ENCODE assay signal across 8 cellular contexts in genomic region chr9:37994639-37995347, GRCh38.
DNase-seq lines count a peak whose midpoint lies in the region; ATAC-seq, FAIRE-seq and TF ChIP-seq lines count a peak whose summit lies in the region.

No MANE protein-coding gene starts in this region.

- peak overlapping the region; percentile 27 for H3K4me2 ChIP-seq in hepatocyte

- H3K9me2 ChIP-seq in hepatocyte (replicated peaks; ENCODE audit: insufficient read depth), result no peaks in the 10 kb centered on the region

- H3K4me1 Mint-ChIP-seq in activated naive CD8-positive, alpha-beta T cell treated with anti-CD3 and anti-CD28 coated beads, Interleukin-2, amount 50 U/mL, for 24 hours, result peaks cover 23% of the 10 kb centered on the region

- FAIRE-seq in D721Med (lab: Jason Lieb, UNC), result no peak

- no peak for TF ChIP-seq CTCF in hepatocyte (IDR thresholded peaks at IDR 0.05; ENCODE audit: poor library complexity)
- TF ChIP-seq CTCF in D721Med (IDR thresholded peaks at IDR 0.05; ENCODE audit: insufficient read depth, missing control alignments), result no peak

- H3K36me3 ChIP-seq in hepatocyte (replicated peaks; ENCODE audit: insufficient read depth, low read depth), result no peaks in the 10 kb centered on the region

- DNase-seq in AML-193 (lab: John Stamatoyannopoulos, UW) (peak; percentile 89 to 94), NCI-H345 (lab: John Stamatoyannopoulos, UW) (peak; percentile 62), hepatocyte (ENCODE audit: low spot score) (peak; percentile 24), D721Med (ENCODE audit: insufficient read length, low spot score) (no peak)
- peak; percentile 59 for DNase-seq in activated naive CD8-positive, alpha-beta T cell treated with anti-CD3 and anti-CD28 coated beads, Interleukin-2, amount 50 U/mL, for 24 hours
- DNase-seq in stimulated activated CD4-positive, alpha-beta T cell treated with anti-CD3 and anti-CD28 coated beads, Interleukin-2, amount 100 ng/mL, for 24 hours, result peak; percentile 30 to 47

- H2AFZ ChIP-seq in hepatocyte, result no peak overlapping the region

- H3K9me3 Mint-ChIP-seq in activated naive CD8-positive, alpha-beta T cell treated with anti-CD3 and anti-CD28 coated beads, Interleukin-2, amount 50 U/mL, for 24 hours, result no peaks in the 10 kb centered on the region

- peak; percentile 56 for ATAC-seq in GM18858 (IDR thresholded peaks at IDR 0.05; ENCODE audit: unreplicated experiment)
- peak; percentile 67 for ATAC-seq in HG03066 (IDR thresholded peaks at IDR 0.05; ENCODE audit: low read depth, unreplicated experiment)
- peak; percentile 86 for ATAC-seq in activated naive CD8-positive, alpha-beta T cell treated with anti-CD3 and anti-CD28 coated beads, Interleukin-2, amount 50 U/mL, for 24 hours

- no peaks in the 10 kb centered on the region for H3K27me3 ChIP-seq in hepatocyte

- no peaks in the 10 kb centered on the region for H3K36me3 Mint-ChIP-seq in activated naive CD8-positive, alpha-beta T cell treated with anti-CD3 and anti-CD28 coated beads, Interleukin-2, amount 50 U/mL, for 24 hours (ENCODE audit: low read depth)

- H3K27me3 Mint-ChIP-seq in activated naive CD8-positive, alpha-beta T cell treated with anti-CD3 and anti-CD28 coated beads, Interleukin-2, amount 50 U/mL, for 24 hours, result peaks cover 6% of the 10 kb centered on the region

- H3K27ac Mint-ChIP-seq in activated naive CD8-positive, alpha-beta T cell treated with anti-CD3 and anti-CD28 coated beads, Interleukin-2, amount 50 U/mL, for 24 hours, result peak overlapping the region; percentile 68

- peaks cover 81% of the 10 kb centered on the region for H3K79me2 ChIP-seq in hepatocyte

- no peaks in the 10 kb centered on the region for H4K20me1 ChIP-seq in hepatocyte (ENCODE audit: insufficient read depth, poor library complexity, severe bottlenecking)

- H3K4me3 ChIP-seq in hepatocyte, result no peak overlapping the region

- no peaks in the 10 kb centered on the region for H3K9me3 ChIP-seq in hepatocyte (ENCODE audit: low read depth)

- WGBS in hepatocyte (ENCODE audit: low lambda C conversion rate, missing lambda C conversion rate), result 53% methylated on average over 15 of the region's 15 CpGs

- peak overlapping the region; percentile 51 for H3K4me3 Mint-ChIP-seq in activated naive CD8-positive, alpha-beta T cell treated with anti-CD3 and anti-CD28 coated beads, Interleukin-2, amount 50 U/mL, for 24 hours

- peak overlapping the region; percentile 39 for H3K27ac ChIP-seq in hepatocyte

- peaks cover 41% of the 10 kb centered on the region for H3K4me1 ChIP-seq in hepatocyte (ENCODE audit: insufficient read depth)
